ENCODE assay signal across 17 cellular contexts in genomic region chr9:84373975-84374374, GRCh38. TPM values are rescaled to one million over a fixed set of nuclear protein-coding genes. Genes with fewer than 3 reads are reported as not detected.
"Had no signal": no experiment of that assay in that cellular context is flagged by ENCODE, and none has a peak within 500 bp of the region (broad histone marks: within the 10 kb centered on the region; RNA-seq: fewer than 3 reads in every experiment).

No MANE protein-coding gene starts in this region.

- H3K27ac ChIP-seq: adrenal gland, gastrocnemius medialis, heart right ventricle, skin epidermis, tibial artery, vagina had no signal

- H3K36me3 ChIP-seq: adrenal gland, gastrocnemius medialis, heart right ventricle, tibial artery, vagina had no signal

- H3K4me1 ChIP-seq: adrenal gland, gastrocnemius medialis, vagina had no signal

- H3K9me3 Mint-ChIP-seq: activated T-helper 2 cell treated with anti-CD3 and anti-CD28 coated beads, Interferon-gamma antibody, Interleukin-2, Interleukin-4, amounts not matched to agents 10 μg/mL and 5 μg/mL and 100 μg/mL, durations not matched to agents 14 hours and 24 hours and 36 hours; central memory CD8-positive, alpha-beta T cell had no signal

- H3K4me3 ChIP-seq: adrenal gland, gastrocnemius medialis, heart right ventricle, skin epidermis, tibial artery, vagina had no signal

- H3K27ac Mint-ChIP-seq: activated T-helper 2 cell treated with anti-CD3 and anti-CD28 coated beads, Interferon-gamma antibody, Interleukin-2, Interleukin-4, amounts not matched to agents 10 μg/mL and 5 μg/mL and 100 μg/mL, durations not matched to agents 14 hours and 24 hours and 36 hours had no signal

- ATAC-seq: gastrocnemius medialis, heart right ventricle, left ventricle myocardium superior had no signal

- H3K4me3 Mint-ChIP-seq: central memory CD8-positive, alpha-beta T cell had no signal

- H3K9me3 ChIP-seq: adrenal gland, gastrocnemius medialis, heart right ventricle, tibial artery, vagina had no signal

- DNase-seq: activated CD4-positive, alpha-beta T cell treated with anti-CD3 and anti-CD28 coated beads for 4 hours; activated CD8-positive, alpha-beta memory T cell treated with anti-CD3 and anti-CD28 coated beads for 24 hours; activated naive CD4-positive, alpha-beta T cell treated with anti-CD3 and anti-CD28 coated beads, Interleukin-2, amount 50 U/mL, for 16 hours; adrenal gland; cortex of kidney; effector CD8-positive, alpha-beta T cell; gastrocnemius medialis; heart right ventricle; left ventricle myocardium superior; posterior cingulate gyrus; T1000; tibial artery had no signal

- H3K27me3 ChIP-seq: adrenal gland, gastrocnemius medialis, heart right ventricle, tibial artery, vagina had no signal

- FAIRE-seq: keratinocyte had no signal

- H3K4me1 Mint-ChIP-seq: central memory CD8-positive, alpha-beta T cell had no signal

RNA-seq across cellular contexts. Expression of gene SLC28A3, which starts 33.4 kb away (rescaled TPM):
- total RNA-seq: adrenal gland had no signal
